ENCODE assay signal across 1 cellular context in genomic region chr1:20493839-20494608, GRCh38.
TF ChIP-seq lines count a peak whose summit lies in the region.

No MANE protein-coding gene starts in this region.

TF ChIP-seq in K562, 482 proteins besides CTCF, POLR2A, EP300 and RAD21 (continued from another document and continues in another):
- TF ChIP-seq E2F8 (IDR thresholded peaks at IDR 0.05; ENCODE audit: low read depth, partially characterized antibody) (no peak), EZH2 (IDR thresholded peaks at IDR 0.05; ENCODE audit: borderline replicate concordance, low read depth, low read length) (no peak), ZNF121 (CRISPR knock-in tag; conservative IDR thresholded peaks at IDR 0.05) (no peak), DPF2 (IDR thresholded peaks at IDR 0.05) (no peak), KLF13 (tag; IDR thresholded peaks at IDR 0.05; ENCODE audit: borderline replicate concordance, low read depth) (no peak), ZBTB1 (CRISPR knock-in tag; IDR thresholded peaks at IDR 0.05; ENCODE audit: borderline replicate concordance, low read depth) (0 out of 2 replicates have a peak, but pooled peaks have one; percentile 28), ZNF263 (CRISPR knock-in tag; IDR thresholded peaks at IDR 0.05; ENCODE audit: borderline replicate concordance) (peak; percentile 90), ARID2 (IDR thresholded peaks at IDR 0.05) (peak; percentile 95), ATF7 (IDR thresholded peaks at IDR 0.05) (peak; percentile 35; the same call in 1 of the 2 replicates), SNIP1 (IDR thresholded peaks at IDR 0.05; ENCODE audit: low read depth) (no peak), SREBF2 (CRISPR knock-in tag; IDR thresholded peaks at IDR 0.05) (no peak), STAT5B (CRISPR knock-in tag; IDR thresholded peaks at IDR 0.05) (no peak), MTA2 (IDR thresholded peaks at IDR 0.05; ENCODE audit: low read depth) (no peak), STAG1 (CRISPR knock-in tag; IDR thresholded peaks at IDR 0.05; ENCODE audit: borderline replicate concordance) (peak; percentile 90), GTF2F1 (IDR thresholded peaks at IDR 0.05; ENCODE audit: low read depth, low read length) (no peak), HSF4 (CRISPR knock-in tag; IDR thresholded peaks at IDR 0.05; ENCODE audit: borderline replicate concordance) (no peak), ZBED1 (IDR thresholded peaks at IDR 0.05) (no peak), THRB (CRISPR knock-in tag; conservative IDR thresholded peaks at IDR 0.05) (peak; percentile 80; the same call in 1 of the 2 replicates), L3MBTL2 (IDR thresholded peaks at IDR 0.05) (peak; percentile 66), PCBP1 (IDR thresholded peaks at IDR 0.05; ENCODE audit: low read depth, low read length, poor library complexity, severe bottlenecking) (no peak), ARNT (IDR thresholded peaks at IDR 0.05) (no peak), TGIF2 (CRISPR knock-in tag; IDR thresholded peaks at IDR 0.05) (no peak), ZBTB7A (IDR thresholded peaks at IDR 0.05; ENCODE audit: borderline replicate concordance, control insufficient read depth, low read depth, low read length) (no peak), MCM5 (IDR thresholded peaks at IDR 0.05; ENCODE audit: low read depth) (no peak), FOS (IDR thresholded peaks at IDR 0.05; ENCODE audit: extremely low read depth, insufficient read length) (no peak), ZNF24 (IDR thresholded peaks at IDR 0.05) (no peak; the same call in 1 of the 2 replicates), RFX5 (IDR thresholded peaks at IDR 0.05; ENCODE audit: low read depth, low read length) (no peak), TRIM28 (IDR thresholded peaks at IDR 0.05) (no peak), ZEB2 (IDR thresholded peaks at IDR 0.05) (0 out of 2 replicates have a peak, but pooled peaks have one; percentile 24), TARDBP (IDR thresholded peaks at IDR 0.05) (no peak), SIN3B (IDR thresholded peaks at IDR 0.05; ENCODE audit: low read depth) (no peak), CHCHD3 (CRISPR knock-in tag; IDR thresholded peaks at IDR 0.05) (no peak), SPI1 (IDR thresholded peaks at IDR 0.05; ENCODE audit: borderline replicate concordance, low read depth, low read length) (peak; percentile 96), ZNF140 (CRISPR knock-in tag; IDR thresholded peaks at IDR 0.05) (no peak), RREB1 (CRISPR knock-in tag; IDR thresholded peaks at IDR 0.05) (peak; percentile 20; the same call in 1 of the 2 replicates)
- TF ChIP-seq, protein P1, sequence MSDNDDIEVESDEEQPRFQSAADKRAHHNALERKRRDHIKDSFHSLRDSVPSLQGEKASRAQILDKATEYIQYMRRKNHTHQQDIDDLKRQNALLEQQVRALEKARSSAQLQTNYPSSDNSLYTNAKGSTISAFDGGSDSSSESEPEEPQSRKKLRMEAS (CRISPR knock-in tag; IDR thresholded peaks at IDR 0.05), result peak; percentile 44
- TF ChIP-seq, protein P2, sequence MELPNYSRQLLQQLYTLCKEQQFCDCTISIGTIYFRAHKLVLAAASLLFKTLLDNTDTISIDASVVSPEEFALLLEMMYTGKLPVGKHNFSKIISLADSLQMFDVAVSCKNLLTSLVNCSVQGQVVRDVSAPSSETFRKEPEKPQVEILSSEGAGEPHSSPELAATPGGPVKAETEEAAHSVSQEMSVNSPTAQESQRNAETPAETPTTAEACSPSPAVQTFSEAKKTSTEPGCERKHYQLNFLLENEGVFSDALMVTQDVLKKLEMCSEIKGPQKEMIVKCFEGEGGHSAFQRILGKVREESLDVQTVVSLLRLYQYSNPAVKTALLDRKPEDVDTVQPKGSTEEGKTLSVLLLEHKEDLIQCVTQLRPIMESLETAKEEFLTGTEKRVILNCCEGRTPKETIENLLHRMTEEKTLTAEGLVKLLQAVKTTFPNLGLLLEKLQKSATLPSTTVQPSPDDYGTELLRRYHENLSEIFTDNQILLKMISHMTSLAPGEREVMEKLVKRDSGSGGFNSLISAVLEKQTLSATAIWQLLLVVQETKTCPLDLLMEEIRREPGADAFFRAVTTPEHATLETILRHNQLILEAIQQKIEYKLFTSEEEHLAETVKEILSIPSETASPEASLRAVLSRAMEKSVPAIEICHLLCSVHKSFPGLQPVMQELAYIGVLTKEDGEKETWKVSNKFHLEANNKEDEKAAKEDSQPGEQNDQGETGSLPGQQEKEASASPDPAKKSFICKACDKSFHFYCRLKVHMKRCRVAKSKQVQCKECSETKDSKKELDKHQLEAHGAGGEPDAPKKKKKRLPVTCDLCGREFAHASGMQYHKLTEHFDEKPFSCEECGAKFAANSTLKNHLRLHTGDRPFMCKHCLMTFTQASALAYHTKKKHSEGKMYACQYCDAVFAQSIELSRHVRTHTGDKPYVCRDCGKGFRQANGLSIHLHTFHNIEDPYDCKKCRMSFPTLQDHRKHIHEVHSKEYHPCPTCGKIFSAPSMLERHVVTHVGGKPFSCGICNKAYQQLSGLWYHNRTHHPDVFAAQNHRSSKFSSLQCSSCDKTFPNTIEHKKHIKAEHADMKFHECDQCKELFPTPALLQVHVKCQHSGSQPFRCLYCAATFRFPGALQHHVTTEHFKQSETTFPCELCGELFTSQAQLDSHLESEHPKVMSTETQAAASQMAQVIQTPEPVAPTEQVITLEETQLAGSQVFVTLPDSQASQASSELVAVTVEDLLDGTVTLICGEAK (IDR thresholded peaks at IDR 0.05), result no peak
- TF ChIP-seq, protein P2 (CRISPR knock-in tag; IDR thresholded peaks at IDR 0.05), result no peak
- TF ChIP-seq, protein P3, sequence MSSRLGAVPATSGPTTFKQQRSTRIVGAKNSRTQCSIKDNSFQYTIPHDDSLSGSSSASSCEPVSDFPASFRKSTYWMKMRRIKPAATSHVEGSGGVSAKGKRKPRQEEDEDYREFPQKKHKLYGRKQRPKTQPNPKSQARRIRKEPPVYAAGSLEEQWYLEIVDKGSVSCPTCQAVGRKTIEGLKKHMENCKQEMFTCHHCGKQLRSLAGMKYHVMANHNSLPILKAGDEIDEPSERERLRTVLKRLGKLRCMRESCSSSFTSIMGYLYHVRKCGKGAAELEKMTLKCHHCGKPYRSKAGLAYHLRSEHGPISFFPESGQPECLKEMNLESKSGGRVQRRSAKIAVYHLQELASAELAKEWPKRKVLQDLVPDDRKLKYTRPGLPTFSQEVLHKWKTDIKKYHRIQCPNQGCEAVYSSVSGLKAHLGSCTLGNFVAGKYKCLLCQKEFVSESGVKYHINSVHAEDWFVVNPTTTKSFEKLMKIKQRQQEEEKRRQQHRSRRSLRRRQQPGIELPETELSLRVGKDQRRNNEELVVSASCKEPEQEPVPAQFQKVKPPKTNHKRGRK (tag; IDR thresholded peaks at IDR 0.05), result no peak
- TF ChIP-seq, protein P4, sequence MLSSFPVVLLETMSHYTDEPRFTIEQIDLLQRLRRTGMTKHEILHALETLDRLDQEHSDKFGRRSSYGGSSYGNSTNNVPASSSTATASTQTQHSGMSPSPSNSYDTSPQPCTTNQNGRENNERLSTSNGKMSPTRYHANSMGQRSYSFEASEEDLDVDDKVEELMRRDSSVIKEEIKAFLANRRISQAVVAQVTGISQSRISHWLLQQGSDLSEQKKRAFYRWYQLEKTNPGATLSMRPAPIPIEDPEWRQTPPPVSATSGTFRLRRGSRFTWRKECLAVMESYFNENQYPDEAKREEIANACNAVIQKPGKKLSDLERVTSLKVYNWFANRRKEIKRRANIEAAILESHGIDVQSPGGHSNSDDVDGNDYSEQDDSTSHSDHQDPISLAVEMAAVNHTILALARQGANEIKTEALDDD (IDR thresholded peaks at IDR 0.05), result no peak
- TF ChIP-seq, protein P5, sequence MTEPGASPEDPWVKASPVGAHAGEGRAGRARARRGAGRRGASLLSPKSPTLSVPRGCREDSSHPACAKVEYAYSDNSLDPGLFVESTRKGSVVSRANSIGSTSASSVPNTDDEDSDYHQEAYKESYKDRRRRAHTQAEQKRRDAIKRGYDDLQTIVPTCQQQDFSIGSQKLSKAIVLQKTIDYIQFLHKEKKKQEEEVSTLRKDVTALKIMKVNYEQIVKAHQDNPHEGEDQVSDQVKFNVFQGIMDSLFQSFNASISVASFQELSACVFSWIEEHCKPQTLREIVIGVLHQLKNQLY (CRISPR knock-in tag; conservative IDR thresholded peaks at IDR 0.05), result no peak
